1 cellular context compared by ENCODE assay signal in genomic region chr4:109816082-109816442, GRCh38.
TF ChIP-seq lines count a peak whose summit lies in the region.

No MANE protein-coding gene starts in this region.

TF ChIP-seq in A549, 52 proteins besides CTCF, POLR2A, EP300 and RAD21:
- TF ChIP-seq JUN (IDR thresholded peaks at IDR 0.05), result no peak
- TF ChIP-seq TP53 (CRISPR knock-in tag; IDR thresholded peaks at IDR 0.05), result no peak
- no peak for TF ChIP-seq ZFP36 (IDR thresholded peaks at IDR 0.05; ENCODE audit: borderline replicate concordance, partially characterized antibody)
- no peak for TF ChIP-seq ATOH8 (CRISPR knock-in tag; IDR thresholded peaks at IDR 0.05; ENCODE audit: low read depth)
- no peak for TF ChIP-seq MAZ (IDR thresholded peaks at IDR 0.05; ENCODE audit: borderline replicate concordance, low read depth, low read length)
- no peak for TF ChIP-seq CBX8 (IDR thresholded peaks at IDR 0.05)
- TF ChIP-seq SMC3 (IDR thresholded peaks at IDR 0.05), result no peak
- TF ChIP-seq RARB (CRISPR knock-in tag; IDR thresholded peaks at IDR 0.05), result no peak
- TF ChIP-seq HMGXB4 (CRISPR knock-in tag; IDR thresholded peaks at IDR 0.05; ENCODE audit: borderline replicate concordance), result no peak
- TF ChIP-seq ZNF302 (CRISPR knock-in tag; IDR thresholded peaks at IDR 0.05), result no peak
- TF ChIP-seq RCOR1 (IDR thresholded peaks at IDR 0.05; ENCODE audit: low read depth, low read length), result no peak
- no peak for TF ChIP-seq CBX2 (IDR thresholded peaks at IDR 0.05; ENCODE audit: borderline replicate concordance, low read depth)
- no peak for TF ChIP-seq RNF2 (IDR thresholded peaks at IDR 0.05; ENCODE audit: borderline replicate concordance, low read depth)
- TF ChIP-seq MYC (IDR thresholded peaks at IDR 0.05; ENCODE audit: borderline replicate concordance, low read length), result no peak
- no peak for TF ChIP-seq USF2 (IDR thresholded peaks at IDR 0.05)
- no peak for TF ChIP-seq ZC3H11A (IDR thresholded peaks at IDR 0.05)
- TF ChIP-seq NR3C1 (IDR thresholded peaks at IDR 0.05), result no peak
- no peak for TF ChIP-seq PHF8 (IDR thresholded peaks at IDR 0.05; ENCODE audit: borderline replicate concordance, low read depth)
- no peak for TF ChIP-seq CHD4 (IDR thresholded peaks at IDR 0.05; ENCODE audit: borderline replicate concordance)
TF ChIP-seq in A549: peak in this region for 0.
